In the genomic region with DNA sequence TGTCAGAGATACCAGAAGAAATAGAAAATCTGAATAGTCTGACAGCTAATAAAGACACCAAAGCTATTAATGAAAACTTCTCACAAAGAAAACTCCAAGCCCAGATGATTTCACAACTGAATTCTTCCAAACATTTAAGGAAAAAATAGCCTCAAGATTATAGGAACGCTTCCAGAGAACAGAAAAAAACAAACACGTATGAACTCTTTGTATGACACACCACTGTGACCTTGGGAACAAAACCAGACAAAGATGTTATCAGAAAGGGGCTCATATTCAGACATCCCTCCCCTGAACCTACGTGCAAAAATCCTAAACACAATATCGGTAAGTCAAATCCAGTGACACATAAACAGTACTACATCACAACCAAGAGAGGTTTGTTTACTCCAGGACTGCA, we compare ENCODE assay signal across 19 cellular contexts. TPM values are rescaled to one million over a fixed set of nuclear protein-coding genes. Genes with fewer than 3 reads are reported as not detected.
DNase-seq lines count a peak whose midpoint lies in the region; ATAC-seq, FAIRE-seq and TF ChIP-seq lines count a peak whose summit lies in the region.
"Had no signal": no experiment of that assay in that cellular context is flagged by ENCODE, and none has a peak within 500 bp of the region (broad histone marks: within the 10 kb centered on the region; RNA-seq: fewer than 3 reads in every experiment).

No MANE protein-coding gene starts in this region.

- H3K4me3 Mint-ChIP-seq in activated T-helper 17 cell treated with anti-CD3 and anti-CD28 coated beads, Interleukin-2, amount 50 U/mL, for 72 hours = no peak overlapping the region
- H3K4me3 Mint-ChIP-seq: activated B cell treated with CpG ODN at 0.5 μM for 24 hours had no signal

- H3K27ac ChIP-seq in heart right ventricle (peak overlapping the region in 7 of 10 donors; percentile 6 to 47 (median 16)), thoracic aorta (peak overlapping the region; percentile 23 to 53)
- H3K27ac ChIP-seq: brain microvascular endothelial cell, neutrophil had no signal

- no peaks in the 10 kb centered on the region for H3K27me3 ChIP-seq in heart right ventricle
- no peaks in the 10 kb centered on the region for H3K27me3 ChIP-seq in thoracic aorta (replicated peaks; ENCODE audit: insufficient read depth)
- H3K27me3 ChIP-seq: brain microvascular endothelial cell, neutrophil had no signal

- H3K36me3 ChIP-seq in heart right ventricle (peaks cover 7 to 100% (median 55%) of the 10 kb centered on the region in 9 donors), thoracic aorta (peaks cover 40% of the 10 kb centered on the region)

- in situ Hi-C loops in G401 (cut with HindIII; ENCODE audit: low sequenced_read_pairs) = no loop called here

- H3K9me3 Mint-ChIP-seq in activated T-helper 17 cell treated with anti-CD3 and anti-CD28 coated beads, Interleukin-2, amount 50 U/mL, for 72 hours = no peaks in the 10 kb centered on the region
- H3K9me3 Mint-ChIP-seq: activated B cell treated with CpG ODN at 0.5 μM for 24 hours had no signal

- H3K27ac Mint-ChIP-seq in activated T-helper 17 cell treated with anti-CD3 and anti-CD28 coated beads, Interleukin-2, amount 50 U/mL, for 72 hours = peak overlapping the region; percentile 76
- H3K27ac Mint-ChIP-seq: activated B cell treated with CpG ODN at 0.5 μM for 24 hours had no signal

- H3K4me1 ChIP-seq in heart right ventricle (peaks cover 0 to 19% (median 13%) of the 10 kb centered on the region in 9 donors), thoracic aorta (ENCODE audit: control insufficient read depth in 1 of 2, low read depth in 2 of 2) (peaks cover 11 to 17% of the 10 kb centered on the region in 2 donors)

- TF ChIP-seq CTCF in heart right ventricle (IDR thresholded peaks at IDR 0.05) (no peak), fibroblast of the aortic adventitia (IDR thresholded peaks at IDR 0.05; ENCODE audit: insufficient read depth, low read length) (no peak), thoracic aorta (IDR thresholded peaks at IDR 0.05) (no peak)

- peak in 6 of 8 donors; percentile 18 to 71 (median 38) for ATAC-seq in heart right ventricle
- no peak for ATAC-seq in Right ventricle myocardium inferior
- ATAC-seq in activated T-helper 17 cell treated with anti-CD3 and anti-CD28 coated beads, Interleukin-2, amount 50 U/mL, for 72 hours (replicated peaks) = no peak
- no peak for ATAC-seq in thoracic aorta (ENCODE audit: insufficient number of reproducible peaks, low FRiP score, low read depth)
- ATAC-seq: esophagus mucosa, left colon had no signal

- FAIRE-seq in HTR-8/SVneo (lab: Jason Lieb, UNC) = no peak

- no peaks in the 10 kb centered on the region for H3K27me3 Mint-ChIP-seq in activated T-helper 17 cell treated with anti-CD3 and anti-CD28 coated beads, Interleukin-2, amount 50 U/mL, for 72 hours
- H3K27me3 Mint-ChIP-seq: activated B cell treated with CpG ODN at 0.5 μM for 24 hours had no signal

- H3K9me3 ChIP-seq in heart right ventricle (no peaks in the 10 kb centered on the region), thoracic aorta (no peaks in the 10 kb centered on the region)
- H3K9me3 ChIP-seq: neutrophil had no signal

- DNase-seq in heart right ventricle (no peak), Right ventricle myocardium inferior (ENCODE audit: missing footprints) (no peak), fibroblast of the aortic adventitia (ENCODE audit: low read depth) (peak; percentile 44), thoracic aorta (ENCODE audit: low spot score) (no peak), G401 (ENCODE audit: low spot score) (no peak), HTR-8/SVneo (ENCODE audit: insufficient read length, low spot score) (no peak)
- DNase-seq in stimulated activated CD4-positive, alpha-beta T cell treated with anti-CD3 and anti-CD28 coated beads, Interleukin-4, amount 100 ng/mL, for 24 hours = no peak
- DNase-seq: activated B cell treated with CpG ODN at 0.5 μM for 24 hours; brain microvascular endothelial cell; Calu3; GOT3; left colon; NCI-H2029; NCI-H510A; SIG-M5; stimulated activated CD4-positive, alpha-beta T cell treated with anti-CD3 and anti-CD28 coated beads, Interleukin-2, amount 100 ng/mL, for 24 hours had no signal

- no peak overlapping the region for H3K4me3 ChIP-seq in heart right ventricle
- no peak overlapping the region for H3K4me3 ChIP-seq in fibroblast of the aortic adventitia (ENCODE audit: low read depth, low read length)
- no peak overlapping the region for H3K4me3 ChIP-seq in thoracic aorta

- peaks cover 26% of the 10 kb centered on the region for H3K4me1 Mint-ChIP-seq in activated T-helper 17 cell treated with anti-CD3 and anti-CD28 coated beads, Interleukin-2, amount 50 U/mL, for 72 hours

- WGBS in heart right ventricle, 2 donors = 31 to 35% methylated on average over 4 of the region's 4 CpGs

- H3K36me3 Mint-ChIP-seq in activated T-helper 17 cell treated with anti-CD3 and anti-CD28 coated beads, Interleukin-2, amount 50 U/mL, for 72 hours (ENCODE audit: low read depth) = peaks cover 98% of the 10 kb centered on the region

- intact Hi-C loops in heart right ventricle (cut with DNase I) = no loop called here
- intact Hi-C loops in Right ventricle myocardium inferior (cut with DNase I) = no loop called here

RNA-seq across cellular contexts. Expression of gene CERK, which starts 23.5 kb away (rescaled TPM):
- total RNA-seq in heart right ventricle = 10 to 100 TPM; 50.9 to 97.0 (median 74.2) TPM
- polyA plus RNA-seq in heart right ventricle = 10 to 100 TPM; 21.5 to 55.3 TPM
- total RNA-seq in Right ventricle myocardium inferior = 71.6 TPM
- total RNA-seq in activated T-helper 17 cell treated with anti-CD3 and anti-CD28 coated beads, Interleukin-2, amount 50 U/mL, for 72 hours = 100 to 1,000 TPM in 1 of 2 donors, 10 to 100 TPM in 1; 90.7 to 124 TPM
- total RNA-seq in fibroblast of the aortic adventitia (ENCODE audit: low replicate concordance) = 14.1 and 39.4 TPM in 2 replicates
- 10 to 100 TPM; 65.5 to 72.8 TPM for total RNA-seq in thoracic aorta
- 50.3 and 70.0 TPM in 2 replicates for total RNA-seq in G401 (2014; rRNA removed; shearing (Covaris generic))

RNA-seq across cellular contexts. Expression of gene TBC1D22A, which starts 47.9 kb away (rescaled TPM):
- total RNA-seq in heart right ventricle (10 to 100 TPM; 14.6 to 27.9 (median 18.0) TPM), Right ventricle myocardium inferior (14.6 TPM), fibroblast of the aortic adventitia (ENCODE audit: low replicate concordance) (12.7 and 13.8 TPM in 2 replicates), thoracic aorta (10 to 100 TPM; 28.9 to 31.3 TPM)
- polyA plus RNA-seq in heart right ventricle = 10 to 100 TPM in 1 of 2 donors, 1 to 10 TPM in 1; 7.2 to 13.2 TPM
- total RNA-seq in activated T-helper 17 cell treated with anti-CD3 and anti-CD28 coated beads, Interleukin-2, amount 50 U/mL, for 72 hours = 100 to 1,000 TPM in 1 of 2 donors, 10 to 100 TPM in 1; 52.4 to 108 TPM
- total RNA-seq in G401 (2014; rRNA removed; shearing (Covaris generic)) = 11.1 and 14.1 TPM in 2 replicates

Comparison
In these comparisons a context has a peak if more than half of its experiments do, and no peak if none do; other contexts are left out.
1. ATAC-seq: peak in heart right ventricle (6 of 8); none in Right ventricle myocardium inferior (single experiment), activated T-helper 17 cell treated with anti-CD3 and anti-CD28 coated beads, Interleukin-2, amount 50 U/mL, for 72 hours (single experiment) and thoracic aorta (single experiment).